ENCODE assay signal across 10 cellular contexts in genomic region chr9:133874061-133874638, GRCh38.
DNase-seq lines count a peak whose midpoint lies in the region; ATAC-seq and TF ChIP-seq lines count a peak whose summit lies in the region.
"Had no signal": no experiment of that assay in that cellular context is flagged by ENCODE, and none has a peak within 500 bp of the region (broad histone marks: within the 10 kb centered on the region; RNA-seq: fewer than 3 reads in every experiment).

No MANE protein-coding gene starts in this region.

- POLR2A ChIA-PET in BJ (lab: Charles Lee), result no interaction called here

- TF ChIP-seq POLR2A in heart left ventricle (IDR thresholded peaks at IDR 0.05), result no peak

- WGBS in HUES64, result 85% methylated on average over 14 of the region's 14 CpGs
- 79 to 95% (median 93%) methylated on average over 10 to 14 of the region's 14 CpGs for WGBS in heart left ventricle, 4 donors

- no peaks in the 10 kb centered on the region; the same call in 1 of the 2 replicates for H3K36me3 ChIP-seq in BJ (ENCODE audit: control insufficient read depth, insufficient read depth, low read length)
- no peaks in the 10 kb centered on the region for H3K36me3 ChIP-seq in HUES64 (ENCODE audit: insufficient read depth, low read length)
- H3K36me3 ChIP-seq in brain microvascular endothelial cell (replicated peaks), result no peaks in the 10 kb centered on the region
- H3K36me3 ChIP-seq in heart left ventricle, result no peaks in the 10 kb centered on the region
- H3K36me3 ChIP-seq: tibial artery had no signal

- H3K27ac ChIP-seq in HUES64 (ENCODE audit: low read depth, low read length) (no peak overlapping the region), brain microvascular endothelial cell (peak overlapping the region; percentile 46), heart left ventricle (no peak overlapping the region)
- H3K27ac ChIP-seq: tibial artery had no signal

- ATAC-seq in left lobe of liver (no peak), heart left ventricle (no peak)

- CTCF ChIA-PET in BJ (lab: Yijun Ruan, JAX), result interaction anchor here (1.2 to 1.5 kb wide), 2 partner anchors 9 to 119 kb away, joined by 3 to 4 read pairs; no protein-coding TSS in a partner anchor

- in situ Hi-C loops in brain microvascular endothelial cell (cut with HindIII; ENCODE audit: low pct_ligation_motif_present, low sequenced_read_pairs), result no loop called here

- intact Hi-C loops in heart left ventricle (cut with DNase I), result loop anchor here in 1 of 10 donors (2.0 kb wide), 1 partner anchor 37 kb away; no protein-coding TSS in a partner anchor

- peak overlapping the region; percentile 34; the same call in 1 of the 2 replicates for H3K9ac ChIP-seq in HUES64 (ENCODE audit: low read depth, low read length)

- H3K4me3 ChIP-seq in BJ (ENCODE audit: low read depth, low read length) (no peak overlapping the region), HUES64 (ENCODE audit: low read length) (no peak overlapping the region), brain microvascular endothelial cell (ENCODE audit: low read depth, low read length) (no peak overlapping the region), heart left ventricle (no peak overlapping the region)
- H3K4me3 ChIP-seq: tibial artery had no signal

- H3K9me3 ChIP-seq in HUES64 (ENCODE audit: insufficient read depth, low read depth, low read length) (no peaks in the 10 kb centered on the region), heart left ventricle (no peaks in the 10 kb centered on the region)
- H3K9me3 ChIP-seq: tibial artery had no signal

- no peaks in the 10 kb centered on the region for H3K27me3 ChIP-seq in BJ (ENCODE audit: control insufficient read depth, insufficient read depth, low read length)
- no peaks in the 10 kb centered on the region for H3K27me3 ChIP-seq in HUES64 (ENCODE audit: insufficient read depth, low read length)
- no peaks in the 10 kb centered on the region for H3K27me3 ChIP-seq in brain microvascular endothelial cell (replicated peaks)
- no peaks in the 10 kb centered on the region for H3K27me3 ChIP-seq in heart left ventricle
- H3K27me3 ChIP-seq: tibial artery had no signal

- DNase-seq in BJ (ENCODE audit: low read depth) (peak; percentile 49), brain microvascular endothelial cell (peak; percentile 76), mucosa of gallbladder (ENCODE audit: low spot score) (peak; percentile 25), COLO829 (ENCODE audit: low spot score) (no peak), left lobe of liver (ENCODE audit: low spot score) (no peak), NCI-H774 (lab: John Stamatoyannopoulos, UW) (no peak), heart left ventricle (no peak)
- DNase-seq: kidney, tibial artery had no signal

- TF ChIP-seq CTCF in BJ (IDR thresholded peaks at IDR 0.05; ENCODE audit: insufficient read depth, low read depth, low read length) (no peak), brain microvascular endothelial cell (IDR thresholded peaks at IDR 0.05; ENCODE audit: low read depth, low read length, missing control alignments) (no peak), heart left ventricle (IDR thresholded peaks at IDR 0.05) (no peak)

- peaks cover 8% of the 10 kb centered on the region; the same call in 1 of the 2 replicates for H3K4me1 ChIP-seq in HUES64 (ENCODE audit: insufficient read depth, low read length)
- peaks cover 0 to 20% (median 0%) of the 10 kb centered on the region in 12 donors for H3K4me1 ChIP-seq in heart left ventricle

Comparison
In these comparisons a context has a peak if more than half of its experiments do, and no peak if none do; other contexts are left out.
1. DNase-seq: peak in BJ (single experiment), brain microvascular endothelial cell (single experiment) and mucosa of gallbladder (single experiment); none in COLO829 (single experiment), left lobe of liver (single experiment), NCI-H774 (single experiment) and heart left ventricle (0 of 5).